Comparison of ENCODE assay signal across 8 cellular contexts in the genomic region with DNA sequence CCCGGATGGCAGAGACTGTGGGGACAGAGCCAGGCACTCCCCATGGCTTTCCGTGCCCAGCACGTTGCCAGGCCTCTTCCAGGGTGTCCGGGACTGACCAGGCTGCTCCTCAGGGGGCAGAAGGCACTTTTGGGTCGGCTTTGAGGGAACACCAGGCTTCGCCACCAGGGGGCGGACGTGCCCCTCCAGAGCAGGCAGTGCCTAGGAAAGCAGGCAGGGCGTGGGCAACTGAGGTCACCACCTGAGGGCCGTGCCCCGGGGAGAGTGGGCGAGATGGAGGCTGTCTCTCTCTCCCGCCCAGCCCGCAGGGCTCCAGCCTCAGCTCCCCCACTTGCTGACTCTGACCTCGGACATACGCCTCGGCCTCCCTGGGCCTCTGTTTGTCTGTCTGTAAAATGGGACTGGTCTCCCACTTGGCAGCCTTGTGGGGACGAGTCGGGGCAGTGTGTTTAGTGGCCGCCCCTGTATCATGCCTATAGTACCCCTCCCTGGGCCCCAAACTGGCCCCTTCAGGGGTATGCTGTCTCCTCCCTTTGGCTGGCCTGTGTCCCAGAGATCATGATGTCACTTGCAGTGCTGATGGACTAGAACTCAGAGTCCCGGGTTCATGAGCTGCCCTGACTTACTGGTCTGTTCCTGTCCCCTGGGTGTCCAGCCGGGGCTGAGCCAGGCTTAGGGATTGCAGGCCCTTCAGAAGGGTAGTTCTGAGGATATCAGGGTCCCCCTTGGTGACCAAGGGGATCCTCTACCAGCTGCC. TPM values are rescaled to one million over a fixed set of nuclear protein-coding genes. Genes with fewer than 3 reads are reported as not detected.
DNase-seq lines count a peak whose midpoint lies in the region; ATAC-seq and TF ChIP-seq lines count a peak whose summit lies in the region.

No MANE protein-coding gene starts in this region.

- BruUV-seq in PC-3 (replicated peaks; lab: Mats Ljungman, UMichigan), result no TSS peak

- H3K27me3 Mint-ChIP-seq in nephron progenitor cell (ENCODE audit: low read depth, poor library complexity), result peaks cover 13% of the 10 kb centered on the region

- H3K9me2 ChIP-seq in PC-3 (replicated peaks; ENCODE audit: low read length), result no peaks in the 10 kb centered on the region

- H3K4me1 Mint-ChIP-seq in nephron progenitor cell, result peaks cover 28% of the 10 kb centered on the region

- H3K9me3 Mint-ChIP-seq in nephron progenitor cell, result no peaks in the 10 kb centered on the region

- H3K4me3 ChIP-seq in PC-3 (ENCODE audit: low read length) (no peak overlapping the region), esophagus muscularis mucosa (no peak overlapping the region)

- H3F3A ChIP-seq in PC-3 (ENCODE audit: low read length, unreplicated experiment), result no peaks in the 10 kb centered on the region

- H3K4me3 Mint-ChIP-seq in nephron progenitor cell, result no peak overlapping the region

- DNase-seq in AG08396 (ENCODE audit: low spot score) (peak; percentile 84), PC-3 (peak; percentile 73), activated T-cell treated with anti-CD3 and anti-CD28 coated beads for 48 hours (ENCODE audit: low read depth) (peak; percentile 81), esophagus muscularis mucosa (ENCODE audit: extremely low spot score) (no peak), nephron progenitor cell (peak; percentile 91)
- peak; percentile 84 for DNase-seq in stimulated activated naive CD4-positive, alpha-beta T cell treated with Interleukin-2 at 50 U/mL for 16 hours (lab: John Stamatoyannopoulos, UW)

- ATAC-seq in GM19463 (IDR thresholded peaks at IDR 0.05; ENCODE audit: unreplicated experiment) (peak; percentile 41), PC-3 (peak; percentile 81), HG02571 (IDR thresholded peaks at IDR 0.05; ENCODE audit: unreplicated experiment) (no peak)

- H3K4me1 ChIP-seq in PC-3 (ENCODE audit: insufficient read depth, low read length) (no peaks in the 10 kb centered on the region), esophagus muscularis mucosa (peaks cover 7 to 24% (median 23%) of the 10 kb centered on the region in 4 donors)

- POLR2A ChIA-PET in PC-3 (lab: Charles Lee; ENCODE audit: unreplicated experiment), result no interaction called here

- no CpG with 5 or more reads among the region's 22 CpGs for WGBS in esophagus muscularis mucosa

- peak overlapping the region; percentile 75 for H3K27ac Mint-ChIP-seq in nephron progenitor cell

- no peaks in the 10 kb centered on the region for H3K9me3 ChIP-seq in PC-3 (ENCODE audit: low read length)
- no peaks in the 10 kb centered on the region for H3K9me3 ChIP-seq in esophagus muscularis mucosa

- no peaks in the 10 kb centered on the region for H3K27me3 ChIP-seq in PC-3 (ENCODE audit: low read length)
- H3K27me3 ChIP-seq in esophagus muscularis mucosa, result peaks cover 0 to 51% (median 2%) of the 10 kb centered on the region in 4 donors

- TF ChIP-seq CTCF in PC-3 (conservative IDR thresholded peaks at IDR 0.05; ENCODE audit: low read depth, low read length), result peak; percentile 86
- TF ChIP-seq CTCF in esophagus muscularis mucosa (IDR thresholded peaks at IDR 0.05), result peak; percentile 74 to 90 (median 83)
- peak; percentile 89 for TF ChIP-seq CTCF in nephron progenitor cell (IDR thresholded peaks at IDR 0.05)

- H3K36me3 Mint-ChIP-seq in nephron progenitor cell (ENCODE audit: low read depth), result no peaks in the 10 kb centered on the region

- CTCF ChIA-PET in PC-3 (lab: Charles Lee), result no interaction called here

- no peaks in the 10 kb centered on the region for H3K79me2 ChIP-seq in PC-3 (ENCODE audit: low read length)

- intact Hi-C loops in PC-3 (cut with micrococcal nuclease) (loop anchor here (1.0 kb wide), 1 partner anchor 39 kb away; no protein-coding TSS in a partner anchor), esophagus muscularis mucosa (cut with DNase I) (loop anchor here (1.0 kb wide), 1 partner anchor 39 kb away; no protein-coding TSS in a partner anchor)

- no peak for TF ChIP-seq POLR2A in esophagus muscularis mucosa (IDR thresholded peaks at IDR 0.05; ENCODE audit: low read depth)

- no peak overlapping the region for H2AFZ ChIP-seq in PC-3 (ENCODE audit: low read length)

- H3K4me2 ChIP-seq in PC-3 (ENCODE audit: low read length), result peak overlapping the region; percentile 39; the same call in 1 of the 2 replicates

- H3K9ac ChIP-seq in PC-3 (ENCODE audit: low read length), result no peak overlapping the region

- H3K36me3 ChIP-seq in PC-3 (ENCODE audit: low read depth, low read length) (no peaks in the 10 kb centered on the region), esophagus muscularis mucosa (no peaks in the 10 kb centered on the region)

- H3K27ac ChIP-seq in PC-3 (ENCODE audit: low read length) (no peak overlapping the region), esophagus muscularis mucosa (replicated peaks in 1 of 4) (no peak overlapping the region)

- TF ChIP-seq EP300 in esophagus muscularis mucosa (IDR thresholded peaks at IDR 0.05), result no peak

- H4K20me1 ChIP-seq in PC-3 (ENCODE audit: low read length), result no peaks in the 10 kb centered on the region

RNA-seq across cellular contexts. Expression of a gene that starts 4.4 kb away (rescaled TPM):
- total RNA-seq in PC-3 (2014; rRNA removed) (14.5 and 21.8 TPM in 2 replicates), esophagus muscularis mucosa (10 to 100 TPM in 2 of 4 donors, 1 to 10 TPM in 2; 5.6 to 16.6 (median 11.4) TPM)

RNA-seq across cellular contexts. Expression of a gene that starts 54.8 kb away (rescaled TPM):
- total RNA-seq in PC-3 (2014; rRNA removed) (29.4 and 30.9 TPM in 2 replicates), esophagus muscularis mucosa (under 1 TPM in 2 of 4 donors, not detected in 2; 0.33 to 0.58 TPM)

Comparison
In these comparisons a context has a peak if more than half of its experiments do, and no peak if none do; other contexts are left out.
1. RNA of a gene that starts 54.8 kb away (total RNA-seq): 29.4 to 30.9 TPM in PC-3; 0.33 to 0.58 TPM in esophagus muscularis mucosa; every median in the first group is over 10 times any median in the second.
2. Peak in every context shown above with its lines, with median percentiles within 50 percentile points of each other: CTCF ChIP-seq.